In the genomic region with DNA sequence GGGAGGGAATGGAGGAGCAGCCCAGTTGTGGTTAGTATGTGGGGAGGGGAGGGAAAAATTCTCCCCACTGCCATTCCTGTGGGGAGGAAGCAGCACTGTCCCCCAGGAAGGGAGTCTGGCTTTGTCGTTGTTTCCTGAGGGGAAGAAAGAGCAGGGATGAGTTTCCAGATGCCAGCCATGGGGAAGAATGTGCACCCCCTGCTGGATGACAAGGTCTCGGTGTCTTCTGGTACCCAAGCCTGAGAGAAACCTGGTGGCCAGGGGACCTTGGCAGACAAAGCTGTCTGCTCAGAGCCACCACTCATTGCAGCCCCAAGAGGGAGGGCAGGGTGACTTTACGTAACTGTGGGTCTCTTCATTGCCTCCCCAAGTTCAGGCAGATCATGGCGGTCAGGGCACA, we compare ENCODE assay signal across 9 cellular contexts.
DNase-seq lines count a peak whose midpoint lies in the region; ATAC-seq and TF ChIP-seq lines count a peak whose summit lies in the region.
"Had no signal": no experiment of that assay in that cellular context is flagged by ENCODE, and none has a peak within 500 bp of the region (broad histone marks: within the 10 kb centered on the region; RNA-seq: fewer than 3 reads in every experiment).

No MANE protein-coding gene starts in this region.

- H3K27me3 ChIP-seq in heart right ventricle, result no peaks in the 10 kb centered on the region

- peak in 4 of 8 donors; percentile 35 to 58 (median 46) for ATAC-seq in heart right ventricle
- no peak for ATAC-seq in HG03025 (IDR thresholded peaks at IDR 0.05; ENCODE audit: low FRiP score, unreplicated experiment)
- ATAC-seq in GM19328 (IDR thresholded peaks at IDR 0.05; ENCODE audit: unreplicated experiment), result no peak

- WGBS in heart right ventricle, 2 donors, result 67 to 72% methylated on average over 4 of the region's 4 CpGs

- peaks cover 2 to 4% (median 3%) of the 10 kb centered on the region in 3 donors for H3K27me3 Mint-ChIP-seq in immature natural killer cell (ENCODE audit: low read depth in 3 of 3)

- H3K27ac Mint-ChIP-seq in immature natural killer cell, result no peak overlapping the region

- peak; percentile 29 for DNase-seq in ACHN
- peak; percentile 15 for DNase-seq in GM12865 (ENCODE audit: low read depth)
- DNase-seq in SK-MEL-5 (ENCODE audit: low read depth, low spot score), result peak; percentile 57
- DNase-seq in heart right ventricle, result peak in 1 of 2 donors; percentile 11
- no peak for DNase-seq in activated T-cell treated with anti-CD3 and anti-CD28 coated beads for 4 hours
- no peak for DNase-seq in immature natural killer cell
- DNase-seq: spleen had no signal

- peaks cover 0 to 5% (median 0%) of the 10 kb centered on the region in 11 donors for H3K9me3 ChIP-seq in heart right ventricle

- no peaks in the 10 kb centered on the region for H3K36me3 ChIP-seq in heart right ventricle
- H3K36me3 ChIP-seq: spleen had no signal

- peaks cover 0 to 2% (median 0%) of the 10 kb centered on the region in 6 donors for H3K9me3 Mint-ChIP-seq in immature natural killer cell

- intact Hi-C loops in heart right ventricle (cut with DNase I), result loop anchor here in 3 of 10 donors (5.0 to 10.0 kb wide), 3 partner anchors 129 to 202 kb away; partner anchors contain the start of gene ALX4 (in 1 of the 3)

- in situ Hi-C loops in ACHN (cut with HindIII; ENCODE audit: low pct_ligation_motif_present, low pct_unique_long_range_greater_than_20kb, low sequenced_read_pairs), result no loop called here
- in situ Hi-C loops in SK-MEL-5 (cut with HindIII; ENCODE audit: low pct_unique_long_range_greater_than_20kb, low sequenced_read_pairs), result no loop called here

- H3K4me1 Mint-ChIP-seq in immature natural killer cell, result no peaks in the 10 kb centered on the region

- H3K4me3 ChIP-seq in GM12865 (ENCODE audit: low read depth, low read length), result no peak overlapping the region
- no peak overlapping the region for H3K4me3 ChIP-seq in heart right ventricle
- H3K4me3 ChIP-seq: spleen had no signal

- H3K4me3 Mint-ChIP-seq in immature natural killer cell, result no peak overlapping the region

- no peak overlapping the region for H3K27ac ChIP-seq in heart right ventricle
- H3K27ac ChIP-seq: spleen had no signal

- no peaks in the 10 kb centered on the region for H3K4me1 ChIP-seq in heart right ventricle
- H3K4me1 ChIP-seq: spleen had no signal

- TF ChIP-seq CTCF in GM12865 (IDR thresholded peaks at IDR 0.05; ENCODE audit: insufficient read depth, low read depth, low read length, missing control alignments), result peak; percentile 35
- TF ChIP-seq CTCF in heart right ventricle (IDR thresholded peaks at IDR 0.05), result peak in 8 of 9 donors; percentile 20 to 54 (median 48)

- no peaks in the 10 kb centered on the region for H3K36me3 Mint-ChIP-seq in immature natural killer cell

Comparison
In these comparisons a context has a peak if more than half of its experiments do, and no peak if none do; other contexts are left out.
1. DNase-seq: peak in ACHN (single experiment), GM12865 (single experiment) and SK-MEL-5 (single experiment); none in activated T-cell treated with anti-CD3 and anti-CD28 coated beads for 4 hours (single experiment) and immature natural killer cell (0 of 3).